Comparison of ENCODE assay signal across 9 cellular contexts in the genomic region with DNA sequence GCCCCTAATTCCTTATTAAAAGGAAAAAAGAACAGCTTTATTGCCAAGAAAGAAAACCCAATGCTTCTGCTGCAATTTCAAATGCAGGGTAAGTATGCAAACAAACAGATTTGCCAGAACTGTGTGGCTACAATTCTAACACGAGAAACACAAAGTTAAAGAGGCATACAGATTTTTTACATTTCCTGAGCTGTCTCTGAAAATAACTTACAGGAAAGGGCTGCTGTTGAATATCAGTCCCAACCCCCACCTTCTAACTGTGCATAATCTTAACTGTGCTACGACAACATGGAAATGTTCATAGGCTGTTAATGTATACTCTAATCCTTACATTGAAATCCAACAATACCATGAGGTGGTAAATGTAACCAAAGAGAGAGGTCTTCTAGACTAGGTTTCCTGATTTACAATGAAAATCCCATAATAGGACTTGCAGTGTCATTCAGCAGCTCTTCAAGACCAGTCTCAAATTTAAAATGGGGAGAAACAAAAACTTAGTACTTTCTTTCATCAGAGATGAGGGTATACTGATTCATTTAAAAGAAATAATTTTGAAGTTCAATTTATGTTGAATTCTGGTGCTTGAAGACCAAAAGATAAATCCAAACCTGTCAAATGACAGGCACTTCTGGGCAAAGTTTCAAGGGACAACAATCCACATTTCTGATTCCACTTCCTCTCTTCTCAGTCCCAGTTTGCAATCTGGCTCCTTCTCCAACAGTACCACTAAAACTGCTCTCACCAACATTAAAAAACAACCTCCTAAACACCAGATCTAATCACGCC. TPM values are rescaled to one million over a fixed set of nuclear protein-coding genes. Genes with fewer than 3 reads are reported as not detected.
A peak's percentile ranks its signal among the peaks of the same experiment; 100 is the strongest.
DNase-seq lines count a peak whose midpoint lies in the region; ATAC-seq, FAIRE-seq and TF ChIP-seq lines count a peak whose summit lies in the region.
"Had no signal": no experiment of that assay in that cellular context is flagged by ENCODE, and none has a peak within 500 bp of the region (broad histone marks: within the 10 kb centered on the region; RNA-seq: fewer than 3 reads in every experiment).

No MANE protein-coding gene starts in this region.

- H3K4me3 ChIP-seq in HEK293 (ENCODE audit: low read depth, low read length) (no peak overlapping the region), keratinocyte (ENCODE audit: control insufficient read depth in 2 of 3, extremely low read depth in 1 of 3, insufficient read depth in 2 of 3, low read depth in 1 of 3, low read length in 3 of 3) (peak overlapping the region in 2 of 3 experiments; percentile 62 to 74), tibial nerve (no peak overlapping the region)

- DNase-seq in keratinocyte (ENCODE audit: low read depth, low spot score) (no peak), tibial nerve (ENCODE audit: low spot score in 2 of 2) (no peak), SIG-M5 treated with dmso at 0.1 percent for 504 hours (lab: John Stamatoyannopoulos, UW; ENCODE audit: unreplicated experiment) (no peak)
- DNase-seq in T-helper 2 cell treated with Interferon-gamma antibody and Interleukin-4, amounts not matched to agents 5 μg/mL and 100 μg/mL, for 36 hours (ENCODE audit: low spot score), result no peak
- DNase-seq: hippocampal formation had no signal

- peak overlapping the region; percentile 90 for H3K4me2 ChIP-seq in keratinocyte (ENCODE audit: control insufficient read depth, extremely low read depth, insufficient read depth, low read depth, low read length)

- CTCF ChIA-PET in HEK293 (lab: Yijun Ruan, JAX), result interaction anchor here (0.6 kb wide), 1 partner anchor 371 kb away, joined by 3 read pairs; no protein-coding TSS in a partner anchor

- no peaks in the 10 kb centered on the region for H3K9me1 ChIP-seq in keratinocyte (ENCODE audit: control insufficient read depth, extremely low read depth, insufficient read depth, low read length)

- no peak for ATAC-seq in HG02852 (IDR thresholded peaks at IDR 0.05; ENCODE audit: unreplicated experiment)

- POLR2A ChIA-PET in HEK293 (lab: Yijun Ruan, JAX), result interaction anchor here (0.6 to 1.4 kb wide), 2 partner anchors 15 to 173 kb away, joined by 4 to 5 read pairs; a partner anchor contains a TSS

- H2AFZ ChIP-seq in keratinocyte (ENCODE audit: control insufficient read depth, low read length), result no peak overlapping the region

- no peaks in the 10 kb centered on the region for H3K27me3 Mint-ChIP-seq in T-helper 2 cell treated with Interferon-gamma antibody and Interleukin-4, amounts not matched to agents 5 μg/mL and 100 μg/mL, for 36 hours (ENCODE audit: low read depth)

- no peaks in the 10 kb centered on the region for H3K9me3 Mint-ChIP-seq in T-helper 2 cell treated with Interferon-gamma antibody and Interleukin-4, amounts not matched to agents 5 μg/mL and 100 μg/mL, for 36 hours

- FAIRE-seq in keratinocyte (lab: Jason Lieb, UNC), result peak; percentile 56

- TF ChIP-seq CTCF in HEK293 (tag by site-specific recombination; IDR thresholded peaks at IDR 0.05) (no peak), keratinocyte (optimal IDR thresholded peaks at IDR 0.05 in 1 of 3, IDR thresholded peaks at IDR 0.05 in 1 of 3, conservative IDR thresholded peaks at IDR 0.05 in 1 of 3; ENCODE audit: extremely low read depth in 1 of 3, insufficient read depth in 2 of 3, low read length in 3 of 3) (no peak), tibial nerve (IDR thresholded peaks at IDR 0.05) (no peak)

- no peaks in the 10 kb centered on the region for H3K36me3 Mint-ChIP-seq in T-helper 2 cell treated with Interferon-gamma antibody and Interleukin-4, amounts not matched to agents 5 μg/mL and 100 μg/mL, for 36 hours (ENCODE audit: low read depth)

- H3K9ac ChIP-seq in keratinocyte (ENCODE audit: control insufficient read depth, extremely low read depth, insufficient read depth, low read length), result peak overlapping the region; percentile 95

- dilution Hi-C loops in keratinocyte (cut with MboI; ENCODE audit: extremely low pct_ligation_motif_present, low sequenced_read_pairs), result no loop called here

- H3K27ac ChIP-seq in HEK293 (ENCODE audit: extremely low read depth, low read depth, low read length) (no peak overlapping the region), angular gyrus (ENCODE audit: low read depth, low read length) (peak overlapping the region; percentile 63), keratinocyte (ENCODE audit: control insufficient read depth, insufficient read depth, low read length) (peak overlapping the region; percentile 100), tibial nerve (peak overlapping the region in 3 of 4 donors; percentile 11 to 82 (median 81))
- H3K27ac ChIP-seq: VCaP had no signal

- H3K9me3 ChIP-seq in HEK293 (ENCODE audit: control insufficient read depth, insufficient read depth, low read depth, low read length) (no peaks in the 10 kb centered on the region), keratinocyte (ENCODE audit: control insufficient read depth, low read depth, low read length) (no peaks in the 10 kb centered on the region), tibial nerve (no peaks in the 10 kb centered on the region)

- H3K4me1 Mint-ChIP-seq in T-helper 2 cell treated with Interferon-gamma antibody and Interleukin-4, amounts not matched to agents 5 μg/mL and 100 μg/mL, for 36 hours (ENCODE audit: low read depth), result peaks cover 5% of the 10 kb centered on the region

- no peaks in the 10 kb centered on the region for H4K20me1 ChIP-seq in keratinocyte (ENCODE audit: control insufficient read depth, extremely low read depth, insufficient read depth, low read length)

- WGBS in tibial nerve, 2 donors, result 52 to 62% methylated on average over 3 of the region's 3 CpGs

- H3K36me3 ChIP-seq in HEK293 (ENCODE audit: control insufficient read depth in 2 of 2, insufficient read depth in 1 of 2, low read length in 2 of 2) (no peaks in the 10 kb centered on the region), keratinocyte (ENCODE audit: control insufficient read depth in 2 of 2, extremely low read depth in 1 of 2, insufficient read depth in 2 of 2, low read length in 2 of 2) (no peaks in the 10 kb centered on the region), tibial nerve (no peaks in the 10 kb centered on the region)

- H3K4me1 ChIP-seq in HEK293 (ENCODE audit: control insufficient read depth, insufficient read depth, low read length) (peaks cover 36% of the 10 kb centered on the region), keratinocyte (ENCODE audit: control insufficient read depth, extremely low read depth, insufficient read depth, low read length) (peaks cover 82% of the 10 kb centered on the region), tibial nerve (peaks cover 0 to 54% (median 19%) of the 10 kb centered on the region in 4 donors)

- H3K4me3 Mint-ChIP-seq in T-helper 2 cell treated with Interferon-gamma antibody and Interleukin-4, amounts not matched to agents 5 μg/mL and 100 μg/mL, for 36 hours, result no peak overlapping the region

- peaks cover 56% of the 10 kb centered on the region for H3K79me2 ChIP-seq in keratinocyte (ENCODE audit: control insufficient read depth, insufficient read depth, low read length)

- TF ChIP-seq POLR2A in tibial nerve (IDR thresholded peaks at IDR 0.05), result no peak

- no peak for TF ChIP-seq EP300 in tibial nerve (IDR thresholded peaks at IDR 0.05)

- H3K27me3 ChIP-seq in keratinocyte (ENCODE audit: control insufficient read depth, extremely low read depth, insufficient read depth, low read length) (no peaks in the 10 kb centered on the region), tibial nerve (no peaks in the 10 kb centered on the region)

- H3K27ac Mint-ChIP-seq in T-helper 2 cell treated with Interferon-gamma antibody and Interleukin-4, amounts not matched to agents 5 μg/mL and 100 μg/mL, for 36 hours, result no peak overlapping the region

RNA-seq across cellular contexts. Expression of a gene that starts 14.4 kb away (rescaled TPM):
- polyA plus RNA-seq in keratinocyte, result 40.4 to 54.2 TPM (median 50.8 TPM) in 3 replicates
- polyA plus RNA-seq in keratinocyte (2011; ENCODE audit: low read depth), result 6.6 TPM
- 25.0 and 52.1 TPM in 2 replicates for polyA plus RNA-seq in keratinocyte (2011; cell fraction: cytosol; rRNA removed)
- polyA plus RNA-seq in keratinocyte (2011; cell fraction: nucleus; rRNA removed), result 75.5 and 92.1 TPM in 2 replicates
- 9.7 and 34.8 TPM in 2 replicates for polyA plus RNA-seq in keratinocyte (2012; ENCODE audit: low replicate concordance)
- 16.1 to 84.1 TPM (median 45.5 TPM) in 3 replicates for polyA minus RNA-seq in keratinocyte
- 58.5 TPM for polyA minus RNA-seq in keratinocyte (2011; cell fraction: cytosol; rRNA and poly(A)+ RNA removed)
- 60.4 and 108 TPM in 2 replicates for polyA minus RNA-seq in keratinocyte (2011; cell fraction: nucleus; rRNA and poly(A)+ RNA removed)
- total RNA-seq in tibial nerve, result 10 to 100 TPM in 3 of 4 donors, 1 to 10 TPM in 1; 9.2 to 13.4 (median 11.7) TPM

RNA-seq across cellular contexts. Expression of a gene that starts 14.7 kb away (rescaled TPM):
- 106 to 183 TPM (median 169 TPM) in 3 replicates for polyA plus RNA-seq in keratinocyte
- polyA plus RNA-seq in keratinocyte (2011; ENCODE audit: low read depth), result 123 TPM
- 78.2 and 178 TPM in 2 replicates for polyA plus RNA-seq in keratinocyte (2011; cell fraction: cytosol; rRNA removed)
- polyA plus RNA-seq in keratinocyte (2011; cell fraction: nucleus; rRNA removed), result 163 and 205 TPM in 2 replicates
- 35.9 and 70.7 TPM in 2 replicates for polyA plus RNA-seq in keratinocyte (2012; ENCODE audit: low replicate concordance)
- polyA minus RNA-seq in keratinocyte, result 32.8 to 160 TPM (median 127 TPM) in 3 replicates
- polyA minus RNA-seq in keratinocyte (2011; cell fraction: cytosol; rRNA and poly(A)+ RNA removed), result 69.1 TPM
- polyA minus RNA-seq in keratinocyte (2011; cell fraction: nucleus; rRNA and poly(A)+ RNA removed), result 104 and 211 TPM in 2 replicates
- 100 to 1,000 TPM in 1 of 4 donors, 10 to 100 TPM in 3; 60.5 to 110 (median 73.5) TPM for total RNA-seq in tibial nerve

Comparison
In these comparisons a context has a peak if more than half of its experiments do, and no peak if none do; other contexts are left out.
1. H3K4me3 ChIP-seq: peak in keratinocyte (2 of 3); none in HEK293 (single experiment) and tibial nerve (0 of 4).